In genomic region chr14:85352588-85352987, GRCh38 we compare ENCODE assay signal across 6 cellular contexts.
DNase-seq lines count a peak whose midpoint lies in the region; ATAC-seq, FAIRE-seq and TF ChIP-seq lines count a peak whose summit lies in the region.
"Not testable (repeated sequence)": the region's sequence is repeated elsewhere in the genome, so short reads cannot be mapped to it uniquely, and the experiment has no call there.

No MANE protein-coding gene starts in this region.

- H3K4me3 Mint-ChIP-seq in chondrocyte (ENCODE audit: unreplicated experiment): not testable (repeated sequence)

- not testable (repeated sequence) for TF ChIP-seq POLR2A in sigmoid colon (IDR thresholded peaks at IDR 0.05)

- H3K4me3 ChIP-seq in BE2C (ENCODE audit: low read depth, low read length); kidney (ENCODE audit: low read length in 2 of 2); pancreas; sigmoid colon; upper lobe of right lung: not testable (repeated sequence)

- H3K27ac Mint-ChIP-seq in chondrocyte (ENCODE audit: unreplicated experiment): not testable (repeated sequence)

- H3K4me1 Mint-ChIP-seq in chondrocyte (ENCODE audit: low read depth): not testable (repeated sequence)

- not testable (repeated sequence) for FAIRE-seq in kidney (lab: Jason Lieb, UNC); pancreas (lab: Jason Lieb, UNC)

- not testable (repeated sequence) for TF ChIP-seq EP300 in sigmoid colon (IDR thresholded peaks at IDR 0.05)

- H3K36me3 ChIP-seq in BE2C; kidney (ENCODE audit: control insufficient read depth in 1 of 2, insufficient read depth in 2 of 2, low read length in 2 of 2); pancreas; sigmoid colon; upper lobe of right lung: not testable (repeated sequence)

- H3K9me3 Mint-ChIP-seq in chondrocyte (ENCODE audit: low read depth): not testable (repeated sequence)

- not testable (repeated sequence) for H3K27me3 Mint-ChIP-seq in chondrocyte (ENCODE audit: low read depth)

- not testable (repeated sequence) for H3K27me3 ChIP-seq in BE2C, pancreas, sigmoid colon, upper lobe of right lung

- 94 to 95% methylated on average over 21 to 26 of the region's 26 CpGs for WGBS in pancreas, 2 donors
- 95% methylated on average over 26 of the region's 26 CpGs for WGBS in sigmoid colon, 2 donors

- not testable (repeated sequence) for H3K36me3 Mint-ChIP-seq in chondrocyte (ENCODE audit: low read depth)

- not testable (repeated sequence) for H3K9ac ChIP-seq in kidney (ENCODE audit: low read length in 2 of 2)

- TF ChIP-seq CTCF in BE2C (IDR thresholded peaks at IDR 0.05; ENCODE audit: low read depth, low read length); chondrocyte (IDR thresholded peaks at IDR 0.05); kidney (IDR thresholded peaks at IDR 0.05; ENCODE audit: borderline replicate concordance, extremely low read depth, insufficient read depth); pancreas (IDR thresholded peaks at IDR 0.05); sigmoid colon (IDR thresholded peaks at IDR 0.05); upper lobe of right lung (IDR thresholded peaks at IDR 0.05): not testable (repeated sequence)

- H3K4me1 ChIP-seq in BE2C; kidney (ENCODE audit: control insufficient read depth in 1 of 2, insufficient read depth in 1 of 2, low read depth in 1 of 2, low read length in 2 of 2); sigmoid colon; upper lobe of right lung: not testable (repeated sequence)
- H3K4me1 ChIP-seq in pancreas: peaks cover 0 to 13% (median 8%) of the 10 kb centered on the region in 3 donors

- ATAC-seq in pancreas, upper lobe of right lung: not testable (repeated sequence)

- not testable (repeated sequence) for H3K9me3 ChIP-seq in BE2C; kidney (ENCODE audit: control insufficient read depth in 1 of 2, low read length in 2 of 2); pancreas; sigmoid colon; upper lobe of right lung

- DNase-seq in BE2C (peak; percentile 3), chondrocyte (ENCODE audit: low spot score) (peak; percentile 77), kidney (peak; percentile 69), pancreas (peak in 5 of 6 donors; percentile 9 to 58 (median 24)), sigmoid colon (peak; percentile 34), upper lobe of right lung (peak; percentile 33)

- intact Hi-C loops in kidney (cut with DNase I); pancreas (cut with DNase I); sigmoid colon (cut with DNase I); upper lobe of right lung (cut with DNase I): not testable (repeated sequence)

- not testable (repeated sequence) for H3K27ac ChIP-seq in kidney (ENCODE audit: low read depth in 2 of 2, low read length in 2 of 2); pancreas; sigmoid colon; upper lobe of right lung

Comparison
In these comparisons a context has a peak if more than half of its experiments do, and no peak if none do; other contexts are left out.
1. DNase-seq: peak in every context shown above with its lines; median percentile 77 in chondrocyte; 69 in kidney; 34 in sigmoid colon; 33 in upper lobe of right lung; 24 in pancreas; 3 in BE2C.